ENCODE assay signal across 8 cellular contexts in genomic region chr1:156705321-156705917, GRCh38. TPM values are rescaled to one million over a fixed set of nuclear protein-coding genes. Genes with fewer than 3 reads are reported as not detected.
A peak's percentile ranks its signal among the peaks of the same experiment; 100 is the strongest.
DNase-seq lines count a peak whose midpoint lies in the region; ATAC-seq and TF ChIP-seq lines count a peak whose summit lies in the region.

Gene CRABP2, minus strand, starts transcription at chr1:156705583. Its CDS starts 137 bp downstream, at chr1:156705446.

- DNase-seq in NCI-H524 (lab: John Stamatoyannopoulos, UW) (peak; percentile 77 to 82), NCI-H524 treated with DMSO at 0.1 percent for 48 hours (lab: John Stamatoyannopoulos, UW) (no peak), SW480 (ENCODE audit: low spot score) (peak; percentile 81), colonic mucosa (no peak), tibial artery (peak in 1 of 2 donors; percentile 72)
- no peak for DNase-seq in NK-92 treated with Interleukin-12 subunit alpha and Interleukin-12 subunit beta, amount 100 ng/mL, for 24 hours (lab: John Stamatoyannopoulos, UW)

- intact Hi-C loops in colonic mucosa (cut with DNase I) = no loop called here
- intact Hi-C loops in tibial artery (cut with DNase I; ENCODE audit: low total_unique reads) = no loop called here

- H3K4me3 ChIP-seq in colonic mucosa (peak within 1 kb of the TSS; percentile 30), mononuclear cell (ENCODE audit: low read length) (peak within 1 kb of the TSS; percentile 33), tibial artery (peak within 1 kb of the TSS; percentile 42 to 56)

- H3K27me3 ChIP-seq in colonic mucosa = peaks cover 9% of the 10 kb centered on the region
- peaks cover 42% of the 10 kb centered on the region for H3K27me3 ChIP-seq in mononuclear cell (ENCODE audit: insufficient read depth, low read length)
- H3K27me3 ChIP-seq in tibial artery = peaks cover 0 to 25% of the 10 kb centered on the region in 2 donors

- no peak for TF ChIP-seq CTCF in colonic mucosa (IDR thresholded peaks at IDR 0.05)
- TF ChIP-seq CTCF in tibial artery (IDR thresholded peaks at IDR 0.05) = no peak

- H3K9ac ChIP-seq in colonic mucosa (ENCODE audit: low read depth in 2 of 2, low read length in 2 of 2) = peak within 1 kb of the TSS; percentile 59 to 68

- H3K36me3 ChIP-seq in colonic mucosa (no peaks in the 10 kb centered on the region), tibial artery (peaks cover 0 to 2% (median 0%) of the 10 kb centered on the region in 3 donors)

- no peak for ATAC-seq in HG03520 (IDR thresholded peaks at IDR 0.05; ENCODE audit: unreplicated experiment)

- peaks cover 14% of the 10 kb centered on the region for H3K4me1 ChIP-seq in colonic mucosa
- peaks cover 28% of the 10 kb centered on the region for H3K4me1 ChIP-seq in mononuclear cell (ENCODE audit: insufficient read depth, low read length)
- H3K4me1 ChIP-seq in tibial artery = peaks cover 5 to 62% (median 41%) of the 10 kb centered on the region in 4 donors

- H3K27ac ChIP-seq in colonic mucosa = peak within 1 kb of the TSS; percentile 14
- peak within 1 kb of the TSS; percentile 76 to 77 for H3K27ac ChIP-seq in tibial artery

- H3K9me3 ChIP-seq in colonic mucosa = no peaks in the 10 kb centered on the region
- no peaks in the 10 kb centered on the region for H3K9me3 ChIP-seq in mononuclear cell (ENCODE audit: low read depth, low read length)
- H3K9me3 ChIP-seq in tibial artery = no peaks in the 10 kb centered on the region

RNA-seq across cellular contexts. Expression of gene CRABP2, which starts in this region (rescaled TPM):
- total RNA-seq in colonic mucosa (1 to 10 TPM; 1.2 to 1.4 TPM), mononuclear cell (0.42 TPM)

Comparison
In these comparisons a context has a peak if more than half of its experiments do, and no peak if none do; other contexts are left out.
1. DNase-seq: peak in NCI-H524 (2 of 2) and SW480 (single experiment); none in NCI-H524 treated with DMSO at 0.1 percent for 48 hours (single experiment), colonic mucosa (single experiment) and NK-92 treated with Interleukin-12 subunit alpha and Interleukin-12 subunit beta, amount 100 ng/mL, for 24 hours (single experiment).
2. Peak in every context shown above with its lines, with median percentiles within 50 percentile points of each other: H3K4me3 ChIP-seq.